Comparison of ENCODE assay signal across 28 cellular contexts in the genomic region with DNA sequence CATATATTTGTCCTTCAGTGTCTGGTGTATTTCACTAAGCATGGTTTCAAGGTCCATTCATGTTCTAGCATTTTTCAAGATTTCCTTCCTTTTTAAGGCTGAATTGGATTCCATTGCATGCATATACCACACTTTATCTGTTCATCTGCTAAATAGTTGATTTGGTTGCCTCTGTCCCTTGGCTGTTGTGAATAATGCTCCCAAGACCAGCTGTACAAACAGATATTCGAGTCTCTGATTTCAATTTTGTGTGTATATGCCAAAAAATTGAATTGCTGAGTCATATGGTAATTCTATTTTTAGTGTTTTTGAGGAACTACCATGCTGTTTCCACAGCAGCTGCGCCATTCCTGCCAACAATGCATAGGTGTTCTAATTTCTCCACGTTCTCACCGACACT.
"Had no signal": no experiment of that assay in that cellular context is flagged by ENCODE, and none has a peak within 500 bp of the region (broad histone marks: within the 10 kb centered on the region; RNA-seq: fewer than 3 reads in every experiment).

No MANE protein-coding gene starts in this region.

- H3K4me1 Mint-ChIP-seq: endodermal cell; memory B cell; naive B cell; stimulated activated memory B cell treated with anti-CD40 and anti-IgM and Interleukin-4, amounts not matched to agents 10 μg/mL and 1 μg/mL and 100 μg/mL, for 72 hours had no signal

- H3K27me3 ChIP-seq: colonic mucosa, esophagus muscularis mucosa, foreskin keratinocyte, gastroesophageal sphincter, heart left ventricle, hepatocyte, sigmoid colon, testis, tibial artery had no signal

- H3K36me3 ChIP-seq: colonic mucosa, esophagus muscularis mucosa, gastroesophageal sphincter, heart left ventricle, sigmoid colon, tibial artery had no signal

- H3K36me3 Mint-ChIP-seq: memory B cell; naive B cell; stimulated activated memory B cell treated with anti-CD40 and anti-IgM and Interleukin-4, amounts not matched to agents 10 μg/mL and 1 μg/mL and 100 μg/mL, for 72 hours; type B pancreatic cell had no signal

- H3K4me3 Mint-ChIP-seq: dendritic cell treated with granulocyte-macrophage colony-stimulating factor and Interleukin-4, amounts not matched to agents 40 ng/mL and 50 ng/mL, for 4 days; endodermal cell; memory B cell; naive B cell; natural killer cell treated with Interleukin-12 subunit alpha and Interleukin-12 subunit beta and Interleukin-15 and Interleukin-18, amount 100 ng/mL, for 72 hours; neural crest cell; stimulated activated memory B cell treated with anti-CD40 and anti-IgM and Interleukin-4, amounts not matched to agents 10 μg/mL and 1 μg/mL and 100 μg/mL, for 72 hours; type B pancreatic cell had no signal

- H2AFZ ChIP-seq: hepatocyte, parathyroid adenoma had no signal

- H3K27me3 Mint-ChIP-seq: dendritic cell treated with granulocyte-macrophage colony-stimulating factor and Interleukin-4, amounts not matched to agents 40 ng/mL and 50 ng/mL, for 4 days; memory B cell; naive B cell; natural killer cell treated with Interleukin-12 subunit alpha and Interleukin-12 subunit beta and Interleukin-15 and Interleukin-18, amount 100 ng/mL, for 72 hours; stimulated activated memory B cell treated with anti-CD40 and anti-IgM and Interleukin-4, amounts not matched to agents 10 μg/mL and 1 μg/mL and 100 μg/mL, for 72 hours; type B pancreatic cell had no signal

- H3K9ac ChIP-seq: parathyroid adenoma had no signal

- H3K4me3 ChIP-seq: colonic mucosa, esophagus muscularis mucosa, gastroesophageal sphincter, heart left ventricle, hepatocyte, lung, psoas muscle, sigmoid colon, testis, tibial artery had no signal

- H3K27ac ChIP-seq: colonic mucosa, esophagus muscularis mucosa, foreskin keratinocyte, gastroesophageal sphincter, heart left ventricle, hepatocyte, parathyroid adenoma, psoas muscle, sigmoid colon, testis, tibial artery had no signal

- H3K4me1 ChIP-seq: colonic mucosa, esophagus muscularis mucosa, foreskin keratinocyte, gastroesophageal sphincter, heart left ventricle, parathyroid adenoma, psoas muscle, sigmoid colon, testis, tibial artery had no signal

- H3K27ac Mint-ChIP-seq: dendritic cell treated with granulocyte-macrophage colony-stimulating factor and Interleukin-4, amounts not matched to agents 40 ng/mL and 50 ng/mL, for 4 days; endodermal cell; memory B cell; naive B cell; natural killer cell treated with Interleukin-12 subunit alpha and Interleukin-12 subunit beta and Interleukin-15 and Interleukin-18, amount 100 ng/mL, for 72 hours; stimulated activated memory B cell treated with anti-CD40 and anti-IgM and Interleukin-4, amounts not matched to agents 10 μg/mL and 1 μg/mL and 100 μg/mL, for 72 hours; type B pancreatic cell had no signal

- H3K79me2 ChIP-seq: hepatocyte, parathyroid adenoma had no signal

- ATAC-seq: foreskin keratinocyte; gastroesophageal sphincter; heart left ventricle; left lobe of liver; natural killer cell treated with Interleukin-12 subunit alpha and Interleukin-12 subunit beta and Interleukin-15 and Interleukin-18, amount 100 ng/mL, for 72 hours; psoas muscle; right cardiac atrium; stimulated activated memory B cell treated with anti-CD40 and anti-IgM and Interleukin-4, amounts not matched to agents 10 μg/mL and 1 μg/mL and 100 μg/mL, for 72 hours; stimulated activated naive CD8-positive, alpha-beta T cell treated with anti-CD3 and anti-CD28 coated beads, Interleukin-15, Interleukin-2, amounts not matched to agents 100 U/mL and 50 U/mL, for 24 hours had no signal

- DNase-seq: colonic mucosa; effector CD8-positive, alpha-beta T cell; endodermal cell; foreskin keratinocyte; heart left ventricle; kidney; naive B cell; psoas muscle; right cardiac atrium; sigmoid colon; stimulated activated CD4-positive, alpha-beta T cell treated with anti-CD3 and anti-CD28 coated beads, Interleukin-2, amount 100 ng/mL, for 24 hours; stimulated activated CD4-positive, alpha-beta T cell treated with anti-CD3 and anti-CD28 coated beads, Interleukin-4, amount 100 ng/mL, for 4 hours; stimulated activated naive CD8-positive, alpha-beta T cell treated with anti-CD3 and anti-CD28 coated beads, Interleukin-15, Interleukin-2, amounts not matched to agents 100 U/mL and 50 U/mL, for 24 hours; substantia nigra; testis; tibial artery had no signal

- H3K9me3 ChIP-seq: colonic mucosa, esophagus muscularis mucosa, gastroesophageal sphincter, heart left ventricle, psoas muscle, sigmoid colon, testis, tibial artery had no signal

- H3K4me2 ChIP-seq: hepatocyte had no signal

- H3K9me3 Mint-ChIP-seq: endodermal cell, neural crest cell, type B pancreatic cell had no signal
